Comparison of ENCODE assay signal across 18 cellular contexts in the genomic region with DNA sequence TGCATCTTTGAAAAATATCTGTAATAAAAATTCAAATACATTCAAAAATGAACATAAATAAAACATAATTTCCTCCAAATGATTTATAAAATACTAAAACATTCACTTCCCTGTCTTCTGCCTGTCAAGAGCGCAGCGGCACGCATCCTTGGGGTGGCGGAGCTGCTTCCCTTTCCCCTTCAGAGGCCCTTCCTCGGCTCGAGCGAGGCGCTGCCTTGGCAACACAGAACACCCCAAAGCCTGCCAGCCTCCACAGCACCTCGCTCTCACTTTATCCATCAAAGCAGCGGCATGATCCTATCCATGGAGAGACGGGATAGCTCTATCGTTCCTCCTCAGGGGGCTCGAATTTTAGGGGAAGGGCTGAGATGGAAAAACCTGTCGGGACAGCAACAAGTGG.
DNase-seq lines count a peak whose midpoint lies in the region; TF ChIP-seq lines count a peak whose summit lies in the region.
"Had no signal": no experiment of that assay in that cellular context is flagged by ENCODE, and none has a peak within 500 bp of the region (broad histone marks: within the 10 kb centered on the region; RNA-seq: fewer than 3 reads in every experiment).

No MANE protein-coding gene starts in this region.

- H3K4me2 ChIP-seq in neural progenitor cell (no peak overlapping the region), osteoblast (ENCODE audit: insufficient read depth, low read length) (no peak overlapping the region)
- H3K4me2 ChIP-seq: A549 had no signal

- H3K36me3 ChIP-seq in HEK293 (ENCODE audit: control insufficient read depth in 2 of 2, insufficient read depth in 1 of 2, low read length in 2 of 2) (no peaks in the 10 kb centered on the region), neural progenitor cell (no peaks in the 10 kb centered on the region), osteoblast (ENCODE audit: insufficient read depth, low read length) (no peaks in the 10 kb centered on the region)

- no peaks in the 10 kb centered on the region for H3K36me3 Mint-ChIP-seq in neural progenitor cell
- H3K36me3 Mint-ChIP-seq in immature natural killer cell: no peaks in the 10 kb centered on the region
- H3K36me3 Mint-ChIP-seq: CD8-positive, alpha-beta T cell had no signal

- H3K4me3 Mint-ChIP-seq in neural progenitor cell (no peak overlapping the region), immature natural killer cell (no peak overlapping the region)
- H3K4me3 Mint-ChIP-seq: CD8-positive, alpha-beta T cell; H9; HFFc6 had no signal

- no peaks in the 10 kb centered on the region for H3K9me3 Mint-ChIP-seq in neural progenitor cell
- H3K9me3 Mint-ChIP-seq in immature natural killer cell: no peaks in the 10 kb centered on the region
- H3K9me3 Mint-ChIP-seq: CD8-positive, alpha-beta T cell; H9; HFFc6 had no signal

- POLR2A ChIA-PET in HEK293 (lab: Yijun Ruan, JAX): no interaction called here

- H2AFZ ChIP-seq in neural progenitor cell (replicated peaks): no peak overlapping the region
- no peak overlapping the region for H2AFZ ChIP-seq in osteoblast (ENCODE audit: low read length)
- H2AFZ ChIP-seq: GM23248 had no signal

- H3K79me2 ChIP-seq in neural progenitor cell (ENCODE audit: low read depth): no peaks in the 10 kb centered on the region
- H3K79me2 ChIP-seq in osteoblast (ENCODE audit: insufficient read depth, low read length): no peaks in the 10 kb centered on the region

- H3K27ac Mint-ChIP-seq in neural progenitor cell: peak overlapping the region; percentile 84
- no peak overlapping the region for H3K27ac Mint-ChIP-seq in immature natural killer cell
- H3K27ac Mint-ChIP-seq: CD8-positive, alpha-beta T cell; H9; HFFc6 had no signal

- H3K4me1 Mint-ChIP-seq in neural progenitor cell (peaks cover 8% of the 10 kb centered on the region), immature natural killer cell (no peaks in the 10 kb centered on the region)

- CTCF ChIA-PET in HEK293 (lab: Yijun Ruan, JAX): no interaction called here

- H3K27me3 ChIP-seq in neural progenitor cell (no peaks in the 10 kb centered on the region), osteoblast (ENCODE audit: insufficient read depth, low read length) (no peaks in the 10 kb centered on the region)

- no peaks in the 10 kb centered on the region for H3F3A ChIP-seq in neural progenitor cell (ENCODE audit: low read depth)

- DNase-seq in Ammon's horn (ENCODE audit: low spot score) (peak; percentile 39), neural progenitor cell (ENCODE audit: low spot score) (no peak), osteoblast (ENCODE audit: insufficient read length, low spot score, missing footprints) (no peak), immature natural killer cell (no peak)
- no peak for DNase-seq in activated CD8-positive, alpha-beta memory T cell treated with anti-CD3 and anti-CD28 coated beads, Interleukin-2, amount 50 U/mL, for 4 hours
- DNase-seq: 8988T; ACHN; AML-193; C1 segment of cervical spinal cord; Caco-2; CD8-positive, alpha-beta T cell; DMS153; DND-41; GM23248; H9; HFFc6 had no signal

- H3K4me3 ChIP-seq in HEK293 (ENCODE audit: low read depth, low read length) (no peak overlapping the region), neural progenitor cell (no peak overlapping the region), osteoblast (ENCODE audit: insufficient read depth, low read length) (no peak overlapping the region)
- H3K4me3 ChIP-seq: A549, GM23248 had no signal

- H3K9ac ChIP-seq in neural progenitor cell: no peak overlapping the region
- H3K9ac ChIP-seq: GM23248 had no signal

- H3K27ac ChIP-seq in HEK293 (ENCODE audit: extremely low read depth, low read depth, low read length): no peak overlapping the region
- H3K27ac ChIP-seq in neural progenitor cell: no peak overlapping the region
- no peak overlapping the region for H3K27ac ChIP-seq in osteoblast (ENCODE audit: low read depth, low read length)
- H3K27ac ChIP-seq: A549, GM23248 had no signal

- H3K4me1 ChIP-seq in HEK293 (ENCODE audit: control insufficient read depth, insufficient read depth, low read length): no peaks in the 10 kb centered on the region
- H3K4me1 ChIP-seq in neural progenitor cell: no peaks in the 10 kb centered on the region
- H3K4me1 ChIP-seq in osteoblast (ENCODE audit: insufficient read depth, low read length): no peaks in the 10 kb centered on the region
- H3K4me1 ChIP-seq: A549, Caco-2 had no signal

- H4K20me1 ChIP-seq in neural progenitor cell (ENCODE audit: low read depth) (no peaks in the 10 kb centered on the region), osteoblast (ENCODE audit: insufficient read depth, low read length) (no peaks in the 10 kb centered on the region)

- no peak for TF ChIP-seq CTCF in HEK293 (tag by site-specific recombination; IDR thresholded peaks at IDR 0.05)
- no peak for TF ChIP-seq CTCF in neural progenitor cell (IDR thresholded peaks at IDR 0.05)
- TF ChIP-seq CTCF in osteoblast (IDR thresholded peaks at IDR 0.05; ENCODE audit: extremely low read depth, low read depth, low read length): no peak

- H3K27me3 Mint-ChIP-seq in neural progenitor cell (ENCODE audit: insufficient read depth, low read depth): peaks cover 5% of the 10 kb centered on the region
- H3K27me3 Mint-ChIP-seq in immature natural killer cell (ENCODE audit: low read depth in 3 of 3): peaks cover 3 to 4% (median 4%) of the 10 kb centered on the region in 3 donors

- H3K9me3 ChIP-seq in HEK293 (ENCODE audit: control insufficient read depth, insufficient read depth, low read depth, low read length) (no peaks in the 10 kb centered on the region), neural progenitor cell (ENCODE audit: low read depth) (no peaks in the 10 kb centered on the region), osteoblast (ENCODE audit: low read depth, low read length) (no peaks in the 10 kb centered on the region)
- H3K9me3 ChIP-seq: A549, Caco-2 had no signal

TF ChIP-seq in HEK293, 187 proteins besides CTCF, POLR2A, EP300 and RAD21:
- TF ChIP-seq, protein P1, sequence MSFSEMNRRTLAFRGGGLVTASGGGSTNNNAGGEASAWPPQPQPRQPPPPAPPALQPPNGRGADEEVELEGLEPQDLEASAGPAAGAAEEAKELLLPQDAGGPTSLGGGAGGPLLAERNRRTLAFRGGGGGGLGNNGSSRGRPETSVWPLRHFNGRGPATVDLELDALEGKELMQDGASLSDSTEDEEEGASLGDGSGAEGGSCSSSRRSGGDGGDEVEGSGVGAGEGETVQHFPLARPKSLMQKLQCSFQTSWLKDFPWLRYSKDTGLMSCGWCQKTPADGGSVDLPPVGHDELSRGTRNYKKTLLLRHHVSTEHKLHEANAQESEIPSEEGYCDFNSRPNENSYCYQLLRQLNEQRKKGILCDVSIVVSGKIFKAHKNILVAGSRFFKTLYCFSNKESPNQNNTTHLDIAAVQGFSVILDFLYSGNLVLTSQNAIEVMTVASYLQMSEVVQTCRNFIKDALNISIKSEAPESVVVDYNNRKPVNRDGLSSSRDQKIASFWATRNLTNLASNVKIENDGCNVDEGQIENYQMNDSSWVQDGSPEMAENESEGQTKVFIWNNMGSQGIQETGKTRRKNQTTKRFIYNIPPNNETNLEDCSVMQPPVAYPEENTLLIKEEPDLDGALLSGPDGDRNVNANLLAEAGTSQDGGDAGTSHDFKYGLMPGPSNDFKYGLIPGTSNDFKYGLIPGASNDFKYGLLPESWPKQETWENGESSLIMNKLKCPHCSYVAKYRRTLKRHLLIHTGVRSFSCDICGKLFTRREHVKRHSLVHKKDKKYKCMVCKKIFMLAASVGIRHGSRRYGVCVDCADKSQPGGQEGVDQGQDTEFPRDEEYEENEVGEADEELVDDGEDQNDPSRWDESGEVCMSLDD (tag by site-specific recombination; IDR thresholded peaks at IDR 0.05): no peak
- peak; percentile 63; the same call in 1 of the 2 replicates for TF ChIP-seq SCRT2 (tag by site-specific recombination; IDR thresholded peaks at IDR 0.05)
